In genomic region chr4:157014621-157015591, GRCh38 we compare ENCODE assay signal across 10 cellular contexts. TPM values are rescaled to one million over a fixed set of nuclear protein-coding genes. Genes with fewer than 3 reads are reported as not detected.
DNase-seq lines count a peak whose midpoint lies in the region; ATAC-seq, FAIRE-seq and TF ChIP-seq lines count a peak whose summit lies in the region.
"Had no signal": no experiment of that assay in that cellular context is flagged by ENCODE, and none has a peak within 500 bp of the region (broad histone marks: within the 10 kb centered on the region; RNA-seq: fewer than 3 reads in every experiment).

No MANE protein-coding gene starts in this region.

- peaks cover 20% of the 10 kb centered on the region for H3K4me1 ChIP-seq in adipocyte (ENCODE audit: control insufficient read depth, insufficient read depth, low read length)

- H3K36me3 Mint-ChIP-seq in stimulated activated naive B cell treated with anti-CD40 and anti-IgM and Interleukin-4, amounts not matched to agents 10 μg/mL and 1 μg/mL and 100 μg/mL, for 72 hours = no peaks in the 10 kb centered on the region

- no peak for TF ChIP-seq CTCF in kidney epithelial cell (IDR thresholded peaks at IDR 0.05; ENCODE audit: insufficient read depth, low read length, poor library complexity, severe bottlenecking)

- H3K4me1 Mint-ChIP-seq in stimulated activated naive B cell treated with anti-CD40 and anti-IgM and Interleukin-4, amounts not matched to agents 10 μg/mL and 1 μg/mL and 100 μg/mL, for 72 hours = no peaks in the 10 kb centered on the region

- H3K4me3 ChIP-seq in adipocyte (ENCODE audit: low read length) (no peak overlapping the region), kidney epithelial cell (ENCODE audit: low read depth, low read length) (no peak overlapping the region)

- no peak overlapping the region for H3K9ac ChIP-seq in adipocyte (ENCODE audit: low read length)

- no peak for TF ChIP-seq POLR2A in GM12892 (IDR thresholded peaks at IDR 0.05; ENCODE audit: low read depth, low read length)

- DNase-seq in EL (peak; percentile 84), HT-29 (ENCODE audit: low spot score) (peak; percentile 27), adipocyte (ENCODE audit: low read depth) (peak; percentile 79), kidney epithelial cell (ENCODE audit: low read depth) (peak; percentile 66), SHP77 treated with DMSO at 0.1 percent for 48 hours (lab: John Stamatoyannopoulos, UW) (no peak), GM12892 (ENCODE audit: insufficient read length) (no peak), NCI-H1092 treated with DMSO at 0.1 percent for 48 hours (lab: John Stamatoyannopoulos, UW) (no peak)
- no peak for DNase-seq in stimulated activated naive B cell treated with anti-CD40 and anti-IgM and Interleukin-4, amounts not matched to agents 10 μg/mL and 1 μg/mL and 100 μg/mL, for 72 hours
- DNase-seq: GF-D8, NCI-H2081 had no signal

- FAIRE-seq in GM12892 (lab: Jason Lieb, UNC) = no peak

- H3K4me3 Mint-ChIP-seq in stimulated activated naive B cell treated with anti-CD40 and anti-IgM and Interleukin-4, amounts not matched to agents 10 μg/mL and 1 μg/mL and 100 μg/mL, for 72 hours = no peak overlapping the region

- H3K36me3 ChIP-seq in adipocyte (ENCODE audit: control insufficient read depth, insufficient read depth, low read length, severe bottlenecking) (no peaks in the 10 kb centered on the region), kidney epithelial cell (ENCODE audit: control insufficient read depth, insufficient read depth, low read length) (no peaks in the 10 kb centered on the region)

- no peaks in the 10 kb centered on the region for H3K9me3 Mint-ChIP-seq in stimulated activated naive B cell treated with anti-CD40 and anti-IgM and Interleukin-4, amounts not matched to agents 10 μg/mL and 1 μg/mL and 100 μg/mL, for 72 hours

- H3K27me3 ChIP-seq in adipocyte (replicated peaks; ENCODE audit: control insufficient read depth, insufficient read depth, low read length) = no peaks in the 10 kb centered on the region
- no peaks in the 10 kb centered on the region for H3K27me3 ChIP-seq in kidney epithelial cell (ENCODE audit: control insufficient read depth, insufficient read depth, low read length)

- ATAC-seq in stimulated activated naive B cell treated with anti-CD40 and anti-IgM and Interleukin-4, amounts not matched to agents 10 μg/mL and 1 μg/mL and 100 μg/mL, for 72 hours (replicated peaks) = no peak

- H3K27me3 Mint-ChIP-seq in stimulated activated naive B cell treated with anti-CD40 and anti-IgM and Interleukin-4, amounts not matched to agents 10 μg/mL and 1 μg/mL and 100 μg/mL, for 72 hours = no peaks in the 10 kb centered on the region

- no peak overlapping the region for H3K27ac Mint-ChIP-seq in stimulated activated naive B cell treated with anti-CD40 and anti-IgM and Interleukin-4, amounts not matched to agents 10 μg/mL and 1 μg/mL and 100 μg/mL, for 72 hours

- no peaks in the 10 kb centered on the region for H3K9me3 ChIP-seq in adipocyte (ENCODE audit: control insufficient read depth, low read length)

RNA-seq across cellular contexts. Expression of gene PDGFC, which starts 43.3 kb away (rescaled TPM):
- 15.4 and 17.0 TPM in 2 replicates for total RNA-seq in HT-29 (2014; rRNA removed; shearing (Covaris generic))
- total RNA-seq in kidney epithelial cell = 67.2 and 82.5 TPM in 2 replicates
- polyA plus RNA-seq in GM12892 (2012; ENCODE audit: missing spikeins) = not detected

Comparison
In these comparisons a context has a peak if more than half of its experiments do, and no peak if none do; other contexts are left out.
1. DNase-seq: peak in EL (single experiment), HT-29 (single experiment), adipocyte (single experiment) and kidney epithelial cell (single experiment); none in SHP77 treated with DMSO at 0.1 percent for 48 hours (single experiment), GM12892 (single experiment), stimulated activated naive B cell treated with anti-CD40 and anti-IgM and Interleukin-4, amounts not matched to agents 10 μg/mL and 1 μg/mL and 100 μg/mL, for 72 hours (single experiment) and NCI-H1092 treated with DMSO at 0.1 percent for 48 hours (single experiment).